In genomic region chr4:113837397-113837796, GRCh38 we compare ENCODE assay signal across 7 cellular contexts.
DNase-seq lines count a peak whose midpoint lies in the region; ATAC-seq and TF ChIP-seq lines count a peak whose summit lies in the region.

No MANE protein-coding gene starts in this region.

- no peaks in the 10 kb centered on the region for H3K27me3 Mint-ChIP-seq in dendritic cell treated with granulocyte-macrophage colony-stimulating factor and Interleukin-4, amounts not matched to agents 40 ng/mL and 50 ng/mL, for 4 days
- H3K27me3 Mint-ChIP-seq in mesothelial cell of epicardium (ENCODE audit: low read depth) = no peaks in the 10 kb centered on the region

- ATAC-seq in GM18505 (IDR thresholded peaks at IDR 0.05; ENCODE audit: unreplicated experiment) = peak; percentile 100
- ATAC-seq in stimulated activated effector memory CD8-positive, alpha-beta T cell treated with anti-CD3 and anti-CD28 coated beads, Interleukin-12 subunit alpha, Interleukin-12 subunit beta, amount 100 ng/mL, for 72 hours = peak; percentile 90

- peaks cover 16% of the 10 kb centered on the region for H3K4me1 Mint-ChIP-seq in dendritic cell treated with granulocyte-macrophage colony-stimulating factor and Interleukin-4, amounts not matched to agents 40 ng/mL and 50 ng/mL, for 4 days (ENCODE audit: low read depth)
- no peaks in the 10 kb centered on the region for H3K4me1 Mint-ChIP-seq in stimulated activated effector memory CD8-positive, alpha-beta T cell treated with anti-CD3 and anti-CD28 coated beads, Interleukin-12 subunit alpha, Interleukin-12 subunit beta, amount 100 ng/mL, for 72 hours
- peaks cover 12% of the 10 kb centered on the region for H3K4me1 Mint-ChIP-seq in mesothelial cell of epicardium

- H3K9me3 Mint-ChIP-seq in dendritic cell treated with granulocyte-macrophage colony-stimulating factor and Interleukin-4, amounts not matched to agents 40 ng/mL and 50 ng/mL, for 4 days = no peaks in the 10 kb centered on the region
- no peaks in the 10 kb centered on the region for H3K9me3 Mint-ChIP-seq in stimulated activated effector memory CD8-positive, alpha-beta T cell treated with anti-CD3 and anti-CD28 coated beads, Interleukin-12 subunit alpha, Interleukin-12 subunit beta, amount 100 ng/mL, for 72 hours
- H3K9me3 Mint-ChIP-seq in mesothelial cell of epicardium = no peaks in the 10 kb centered on the region

- TF ChIP-seq CTCF in mesothelial cell of epicardium (IDR thresholded peaks at IDR 0.05; ENCODE audit: unreplicated experiment) = no peak

- DNase-seq in HCEC 1CT = peak; percentile 85
- DNase-seq in M059J (ENCODE audit: low read depth) = peak; percentile 71
- no peak for DNase-seq in stimulated activated effector memory CD8-positive, alpha-beta T cell treated with anti-CD3 and anti-CD28 coated beads, Interleukin-12 subunit alpha, Interleukin-12 subunit beta, amount 100 ng/mL, for 72 hours (ENCODE audit: low spot score in 2 of 2)
- DNase-seq in mesothelial cell of epicardium (ENCODE audit: low spot score in 2 of 2, unreplicated experiment in 2 of 2) = no peak
- no peak for DNase-seq in NCI-H748 (lab: John Stamatoyannopoulos, UW; ENCODE audit: unreplicated experiment)

- H3K36me3 Mint-ChIP-seq in dendritic cell treated with granulocyte-macrophage colony-stimulating factor and Interleukin-4, amounts not matched to agents 40 ng/mL and 50 ng/mL, for 4 days (ENCODE audit: low read depth) = peaks cover 4% of the 10 kb centered on the region
- H3K36me3 Mint-ChIP-seq in stimulated activated effector memory CD8-positive, alpha-beta T cell treated with anti-CD3 and anti-CD28 coated beads, Interleukin-12 subunit alpha, Interleukin-12 subunit beta, amount 100 ng/mL, for 72 hours = no peaks in the 10 kb centered on the region
- H3K36me3 Mint-ChIP-seq in mesothelial cell of epicardium = no peaks in the 10 kb centered on the region

- intact Hi-C loops in dendritic cell treated with granulocyte-macrophage colony-stimulating factor and Interleukin-4, amounts not matched to agents 40 ng/mL and 50 ng/mL, for 4 days (cut with micrococcal nuclease) = no loop called here

- H3K27ac Mint-ChIP-seq in dendritic cell treated with granulocyte-macrophage colony-stimulating factor and Interleukin-4, amounts not matched to agents 40 ng/mL and 50 ng/mL, for 4 days = peak overlapping the region; percentile 74
- no peak overlapping the region for H3K27ac Mint-ChIP-seq in stimulated activated effector memory CD8-positive, alpha-beta T cell treated with anti-CD3 and anti-CD28 coated beads, Interleukin-12 subunit alpha, Interleukin-12 subunit beta, amount 100 ng/mL, for 72 hours
- no peak overlapping the region for H3K27ac Mint-ChIP-seq in mesothelial cell of epicardium

- no peak overlapping the region for H3K4me3 Mint-ChIP-seq in dendritic cell treated with granulocyte-macrophage colony-stimulating factor and Interleukin-4, amounts not matched to agents 40 ng/mL and 50 ng/mL, for 4 days
- no peak overlapping the region for H3K4me3 Mint-ChIP-seq in stimulated activated effector memory CD8-positive, alpha-beta T cell treated with anti-CD3 and anti-CD28 coated beads, Interleukin-12 subunit alpha, Interleukin-12 subunit beta, amount 100 ng/mL, for 72 hours
- H3K4me3 Mint-ChIP-seq in mesothelial cell of epicardium = no peak overlapping the region

- TF ChIP-seq POLR2A in GM18505 (IDR thresholded peaks at IDR 0.05; ENCODE audit: borderline replicate concordance, extremely low read depth, insufficient read depth, insufficient read length) = no peak

Comparison
In these comparisons a context has a peak if more than half of its experiments do, and no peak if none do; other contexts are left out.
1. DNase-seq: peak in HCEC 1CT (single experiment) and M059J (single experiment); none in stimulated activated effector memory CD8-positive, alpha-beta T cell treated with anti-CD3 and anti-CD28 coated beads, Interleukin-12 subunit alpha, Interleukin-12 subunit beta, amount 100 ng/mL, for 72 hours (0 of 2), mesothelial cell of epicardium (0 of 2) and NCI-H748 (single experiment).